ENCODE assay signal across 22 cellular contexts in the genomic region with DNA sequence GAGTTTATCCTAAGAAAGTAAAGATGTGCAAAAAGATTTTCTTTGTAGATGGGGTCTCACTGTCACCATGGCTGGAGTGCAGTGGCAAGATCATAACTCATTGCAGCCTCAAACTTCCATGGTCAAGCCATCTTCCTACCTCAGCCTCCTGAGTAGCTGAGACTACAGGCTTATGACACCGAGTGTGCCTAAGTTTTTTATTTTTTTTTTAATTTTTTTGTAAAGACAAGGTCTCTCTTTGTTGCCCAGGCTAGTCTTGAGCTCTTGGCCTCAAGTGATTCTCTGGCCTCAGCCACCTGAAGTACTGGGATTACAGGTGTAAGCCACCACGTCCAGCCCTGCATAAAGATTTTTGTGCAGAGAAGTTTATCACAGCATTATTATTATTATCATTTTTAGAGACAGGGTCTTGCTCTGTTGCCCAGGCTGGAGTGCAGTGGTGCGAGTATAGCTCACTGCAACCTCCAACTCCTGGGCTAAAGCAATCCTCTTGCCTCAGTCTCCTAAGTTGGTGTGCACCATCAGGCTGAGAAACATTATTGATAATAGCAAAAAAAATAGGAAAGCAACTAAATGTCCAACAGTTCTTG.
"Had no signal": no experiment of that assay in that cellular context is flagged by ENCODE, and none has a peak within 500 bp of the region (broad histone marks: within the 10 kb centered on the region; RNA-seq: fewer than 3 reads in every experiment).

No MANE protein-coding gene starts in this region.

- H2AFZ ChIP-seq: neural progenitor cell had no signal

- H3K27me3 Mint-ChIP-seq: activated B cell treated with CpG ODN at 0.5 μM for 24 hours; activated CD4-positive, alpha-beta memory T cell treated with anti-CD3 and anti-CD28 coated beads for 36 hours; activated naive CD8-positive, alpha-beta T cell treated with anti-CD3 and anti-CD28 coated beads, Interleukin-2, amount 10 ng/mL, durations not matched to agents 7 days and 5 days; brain; memory B cell; naive thymus-derived CD4-positive, alpha-beta T cell; stimulated activated naive CD8-positive, alpha-beta T cell treated with anti-CD3 and anti-CD28 coated beads, Interleukin-15, amount 100 ng/mL, for 72 hours; type B pancreatic cell had no signal

- H3K9me3 ChIP-seq: psoas muscle, suprapubic skin had no signal

- H3K9ac ChIP-seq: neural progenitor cell had no signal

- DNase-seq: activated B cell treated with CpG ODN at 0.5 μM for 24 hours; activated CD4-positive, alpha-beta memory T cell treated with anti-CD3 and anti-CD28 coated beads for 36 hours; activated CD4-positive, alpha-beta T cell treated with anti-CD3 and anti-CD28 coated beads for 4 hours; activated naive CD8-positive, alpha-beta T cell treated with anti-CD3 and anti-CD28 coated beads, Interleukin-2, amount 10 ng/mL, durations not matched to agents 7 days and 5 days; activated T-cell treated with anti-CD3 and anti-CD28 coated beads for 4 hours; amygdala; central memory CD4-positive, alpha-beta T cell; endodermal cell; erythroblast; foreskin melanocyte; naive thymus-derived CD4-positive, alpha-beta T cell; psoas muscle; right cardiac atrium; stimulated activated CD4-positive, alpha-beta T cell treated with anti-CD3 and anti-CD28 coated beads, Interleukin-2, amount 100 ng/mL, for 48 hours; stimulated activated naive CD8-positive, alpha-beta T cell treated with anti-CD3 and anti-CD28 coated beads, Interleukin-15, amount 100 ng/mL, for 72 hours had no signal

- H3K27ac Mint-ChIP-seq: activated B cell treated with CpG ODN at 0.5 μM for 24 hours; activated CD4-positive, alpha-beta memory T cell treated with anti-CD3 and anti-CD28 coated beads for 36 hours; activated naive CD8-positive, alpha-beta T cell treated with anti-CD3 and anti-CD28 coated beads, Interleukin-2, amount 10 ng/mL, durations not matched to agents 7 days and 5 days; endodermal cell; memory B cell; neural progenitor cell; stimulated activated naive CD8-positive, alpha-beta T cell treated with anti-CD3 and anti-CD28 coated beads, Interleukin-15, amount 100 ng/mL, for 72 hours had no signal

- H3K9me3 Mint-ChIP-seq: activated B cell treated with CpG ODN at 0.5 μM for 24 hours; activated CD4-positive, alpha-beta memory T cell treated with anti-CD3 and anti-CD28 coated beads for 36 hours; activated naive CD8-positive, alpha-beta T cell treated with anti-CD3 and anti-CD28 coated beads, Interleukin-2, amount 10 ng/mL, durations not matched to agents 7 days and 5 days; brain; endodermal cell; memory B cell; naive thymus-derived CD4-positive, alpha-beta T cell; neural progenitor cell; stimulated activated naive CD8-positive, alpha-beta T cell treated with anti-CD3 and anti-CD28 coated beads, Interleukin-15, amount 100 ng/mL, for 72 hours; T-helper 2 cell treated with Interferon-gamma antibody and Interleukin-4, amounts not matched to agents 5 μg/mL and 100 μg/mL, for 36 hours; type B pancreatic cell had no signal

- H3K4me2 ChIP-seq: neural progenitor cell had no signal

- ATAC-seq: naive thymus-derived CD4-positive, alpha-beta T cell; psoas muscle; right cardiac atrium; stimulated activated naive CD8-positive, alpha-beta T cell treated with anti-CD3 and anti-CD28 coated beads, Interleukin-15, amount 100 ng/mL, for 72 hours had no signal

- H3K36me3 Mint-ChIP-seq: activated CD4-positive, alpha-beta memory T cell treated with anti-CD3 and anti-CD28 coated beads for 36 hours; activated naive CD8-positive, alpha-beta T cell treated with anti-CD3 and anti-CD28 coated beads, Interleukin-2, amount 10 ng/mL, durations not matched to agents 7 days and 5 days; naive thymus-derived CD4-positive, alpha-beta T cell; neural progenitor cell; type B pancreatic cell had no signal

- H3K4me3 Mint-ChIP-seq: activated B cell treated with CpG ODN at 0.5 μM for 24 hours; activated CD4-positive, alpha-beta memory T cell treated with anti-CD3 and anti-CD28 coated beads for 36 hours; activated naive CD8-positive, alpha-beta T cell treated with anti-CD3 and anti-CD28 coated beads, Interleukin-2, amount 10 ng/mL, durations not matched to agents 7 days and 5 days; brain; endodermal cell; naive thymus-derived CD4-positive, alpha-beta T cell; neural progenitor cell; stimulated activated naive CD8-positive, alpha-beta T cell treated with anti-CD3 and anti-CD28 coated beads, Interleukin-15, amount 100 ng/mL, for 72 hours; T-helper 2 cell treated with Interferon-gamma antibody and Interleukin-4, amounts not matched to agents 5 μg/mL and 100 μg/mL, for 36 hours; type B pancreatic cell had no signal

- H3K36me3 ChIP-seq: neural progenitor cell, suprapubic skin had no signal

- H3K27me3 ChIP-seq: neural progenitor cell, suprapubic skin had no signal

- H3K4me3 ChIP-seq: neural progenitor cell, psoas muscle, skin epidermis, suprapubic skin had no signal

- H3K4me1 Mint-ChIP-seq: neural progenitor cell; stimulated activated naive CD8-positive, alpha-beta T cell treated with anti-CD3 and anti-CD28 coated beads, Interleukin-15, amount 100 ng/mL, for 72 hours had no signal

- H3K27ac ChIP-seq: neural progenitor cell, psoas muscle had no signal
